Comparison of ENCODE assay signal across 1 cellular context in the genomic region with DNA sequence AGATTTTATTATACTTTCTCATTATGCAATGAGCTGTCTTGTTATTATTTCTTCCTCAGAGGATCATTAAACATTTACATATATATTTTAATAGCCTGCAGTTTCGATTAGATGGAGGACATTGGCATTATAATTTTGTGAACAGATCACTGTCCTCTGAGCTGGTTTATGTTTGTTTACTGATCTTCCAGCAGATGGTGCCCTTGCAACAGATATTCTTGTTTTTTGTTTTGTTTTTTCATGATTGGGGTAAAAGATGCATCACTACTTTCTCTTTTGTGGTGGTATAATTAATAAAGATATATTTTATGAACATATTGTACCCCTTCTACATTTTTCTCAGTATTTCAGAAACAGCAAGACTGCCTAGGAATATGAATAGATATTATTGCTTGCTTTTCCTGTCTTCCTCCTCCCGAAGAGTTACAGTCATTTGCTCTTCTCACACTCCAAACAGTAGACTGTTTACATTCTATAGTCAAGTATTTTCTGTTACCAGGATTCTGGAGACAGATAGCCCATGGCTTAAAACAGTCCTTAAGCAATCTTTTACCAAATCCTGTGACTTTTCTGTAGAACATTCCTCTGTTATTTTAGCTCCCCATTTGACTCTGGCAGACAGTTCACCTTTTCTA.
TF ChIP-seq lines count a peak whose summit lies in the region.

No MANE protein-coding gene starts in this region.

TF ChIP-seq in GM23338, 12 proteins besides CTCF, POLR2A, EP300 and RAD21 (continued from another document):
- TF ChIP-seq, protein P1, sequence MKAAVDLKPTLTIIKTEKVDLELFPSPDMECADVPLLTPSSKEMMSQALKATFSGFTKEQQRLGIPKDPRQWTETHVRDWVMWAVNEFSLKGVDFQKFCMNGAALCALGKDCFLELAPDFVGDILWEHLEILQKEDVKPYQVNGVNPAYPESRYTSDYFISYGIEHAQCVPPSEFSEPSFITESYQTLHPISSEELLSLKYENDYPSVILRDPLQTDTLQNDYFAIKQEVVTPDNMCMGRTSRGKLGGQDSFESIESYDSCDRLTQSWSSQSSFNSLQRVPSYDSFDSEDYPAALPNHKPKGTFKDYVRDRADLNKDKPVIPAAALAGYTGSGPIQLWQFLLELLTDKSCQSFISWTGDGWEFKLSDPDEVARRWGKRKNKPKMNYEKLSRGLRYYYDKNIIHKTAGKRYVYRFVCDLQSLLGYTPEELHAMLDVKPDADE (IDR thresholded peaks at IDR 0.05), result no peak
- no peak for TF ChIP-seq ZNF114 (CRISPR knock-in tag; IDR thresholded peaks at IDR 0.05)
- TF ChIP-seq EZH2phosphoT487 (IDR thresholded peaks at IDR 0.05; ENCODE audit: unreplicated experiment), result no peak
- no peak for TF ChIP-seq REST (IDR thresholded peaks at IDR 0.05; ENCODE audit: unreplicated experiment)
- no peak for TF ChIP-seq STAT1 (IDR thresholded peaks at IDR 0.05; ENCODE audit: unreplicated experiment)
- no peak for TF ChIP-seq JUNB (IDR thresholded peaks at IDR 0.05; ENCODE audit: unreplicated experiment)
- TF ChIP-seq CREB1 (CRISPR knock-in tag; IDR thresholded peaks at IDR 0.05; ENCODE audit: low read depth), result no peak
- TF ChIP-seq EZH2 (IDR thresholded peaks at IDR 0.05; ENCODE audit: low read depth, unreplicated experiment), result no peak
TF ChIP-seq in GM23338: peak in this region for 0.
